1 cellular context compared by ENCODE assay signal in genomic region chrX:134990475-134991473, GRCh38.
TF ChIP-seq lines count a peak whose summit lies in the region.

Gene SMIM10 (plus strand): TSS chrX:134990991. CDS start chrX:134991096, 105 bp downstream.

TF ChIP-seq in K562, 482 proteins besides CTCF, POLR2A, EP300 and RAD21 (continued from another document):
- TF ChIP-seq ETS1 (conservative IDR thresholded peaks at IDR 0.05; ENCODE audit: control insufficient read depth, low read depth, low read length) (no peak; the same call in 1 of the 2 replicates), CHCHD3 (CRISPR knock-in tag; IDR thresholded peaks at IDR 0.05) (no peak), PRDM10 (IDR thresholded peaks at IDR 0.05; ENCODE audit: partially characterized antibody) (no peak), GABPB2 (CRISPR knock-in tag; conservative IDR thresholded peaks at IDR 0.05) (no peak), MAFG (tag; conservative IDR thresholded peaks at IDR 0.05) (no peak), KAT8 (IDR thresholded peaks at IDR 0.05; ENCODE audit: low read depth) (no peak), MEIS2 (IDR thresholded peaks at IDR 0.05; ENCODE audit: partially characterized antibody) (no peak), DNMT1 (IDR thresholded peaks at IDR 0.05) (no peak), GABPA (tag; conservative IDR thresholded peaks at IDR 0.05; ENCODE audit: low read depth) (peak; percentile 54; the same call in 1 of the 2 replicates), MCM3 (IDR thresholded peaks at IDR 0.05) (no peak), PHF8 (IDR thresholded peaks at IDR 0.05; ENCODE audit: borderline replicate concordance, low read length) (peak; percentile 62; the same call in 1 of the 2 replicates), HSF4 (CRISPR knock-in tag; IDR thresholded peaks at IDR 0.05; ENCODE audit: borderline replicate concordance) (no peak), NR2F6 (CRISPR knock-in tag; IDR thresholded peaks at IDR 0.05) (no peak)
